10 cellular contexts compared by ENCODE assay signal in genomic region chr19:52868031-52868430, GRCh38. TPM values are rescaled to one million over a fixed set of nuclear protein-coding genes. Genes with fewer than 3 reads are reported as not detected.
A peak's percentile ranks its signal among the peaks of the same experiment; 100 is the strongest.
DNase-seq lines count a peak whose midpoint lies in the region; ATAC-seq, FAIRE-seq and TF ChIP-seq lines count a peak whose summit lies in the region.
"Not testable (repeated sequence)": the region's sequence is repeated elsewhere in the genome, so short reads cannot be mapped to it uniquely, and the experiment has no call there.
"Had no signal": no experiment of that assay in that cellular context is flagged by ENCODE, and none has a peak within 500 bp of the region (broad histone marks: within the 10 kb centered on the region; RNA-seq: fewer than 3 reads in every experiment).

No MANE protein-coding gene starts in this region.

- H2BK12ac ChIP-seq in H1 (ENCODE audit: low read depth, low read length); trophoblast cell (ENCODE audit: low read length): not testable (repeated sequence)

- not testable (repeated sequence) for TF ChIP-seq RAD21 in K562 (CRISPR knock-in tag; conservative IDR thresholded peaks at IDR 0.05 in 1 of 2, IDR thresholded peaks at IDR 0.05 in 1 of 2); H1 (IDR thresholded peaks at IDR 0.05 in 1 of 2, conservative IDR thresholded peaks at IDR 0.05 in 1 of 2; ENCODE audit: low read depth in 2 of 2, low read length in 2 of 2)

- H2AK5ac ChIP-seq in H1 (ENCODE audit: low read depth, low read length); trophoblast cell (ENCODE audit: low read length): not testable (repeated sequence)

- ATAC-seq in K562, result not testable (repeated sequence)

- in situ Hi-C loops in K562 (cut with MboI), result not testable (repeated sequence)

- not testable (repeated sequence) for H2BK20ac ChIP-seq in H1 (ENCODE audit: low read length)

- not testable (repeated sequence) for H3K23ac ChIP-seq in H1 (ENCODE audit: insufficient read length); trophoblast cell (ENCODE audit: low read length)

- not testable (repeated sequence) for H3K4me3 ChIP-seq in Caco-2 (ENCODE audit: low read depth, low read length); K562; bronchial epithelial cell (ENCODE audit: low read depth, low read length); H1 (ENCODE audit: extremely low read depth in 1 of 4, insufficient read depth in 2 of 4, low read depth in 3 of 4, low read length in 4 of 4); trophoblast cell (ENCODE audit: low read depth, low read length)

- TF ChIP-seq POLR2A in K562 (conservative IDR thresholded peaks at IDR 0.05); H1 (IDR thresholded peaks at IDR 0.05; ENCODE audit: control extremely low read depth in 1 of 2, low read depth in 2 of 2, low read length in 2 of 2): not testable (repeated sequence)

- POLR2A ChIA-PET in Caco-2 (lab: Charles Lee); K562 (lab: Yijun Ruan, JAX); H1 (lab: Charles Lee; ENCODE audit: partially characterized antibody): not testable (repeated sequence)

- not testable (repeated sequence) for H3K4me3 Mint-ChIP-seq in Caco-2 (ENCODE audit: unreplicated experiment); progenitor cell of endocrine pancreas (ENCODE audit: low read depth)

- not testable (repeated sequence) for H4K20me1 ChIP-seq in K562 (replicated peaks; ENCODE audit: control insufficient read depth, insufficient read depth, low read length); H1 (replicated peaks in 1 of 2; ENCODE audit: control insufficient read depth in 1 of 2, insufficient read depth in 2 of 2, low read length in 2 of 2)

- BruUV-seq in Caco-2 (replicated peaks; lab: Mats Ljungman, UMichigan); K562 (replicated peaks; lab: Mats Ljungman, UMichigan): not testable (repeated sequence)

- not testable (repeated sequence) for H4K91ac ChIP-seq in H1 (replicated peaks; ENCODE audit: insufficient read length, low read length); trophoblast cell (ENCODE audit: low read depth, low read length)

- not testable (repeated sequence) for H4K12ac ChIP-seq in trophoblast cell (ENCODE audit: low read depth, low read length)

- H3K9me3 ChIP-seq in Caco-2, result peaks cover 28% of the 10 kb centered on the region
- not testable (repeated sequence) for H3K9me3 ChIP-seq in K562 (replicated peaks; ENCODE audit: control insufficient read depth, insufficient read depth, low read depth, low read length); H1 (ENCODE audit: insufficient read depth in 2 of 2, low read depth in 1 of 2, low read length in 1 of 2); trophoblast cell (ENCODE audit: insufficient read depth, low read depth, low read length)

- not testable (repeated sequence) for H3K27me3 ChIP-seq in Caco-2 (replicated peaks; ENCODE audit: control insufficient read depth, insufficient read depth, low read length); K562 (ENCODE audit: control insufficient read depth in 2 of 2, insufficient read depth in 2 of 2, low read length in 2 of 2); bronchial epithelial cell (ENCODE audit: control insufficient read depth, insufficient read depth, low read length); H1 (replicated peaks in 1 of 4; ENCODE audit: control insufficient read depth in 3 of 4, extremely low read depth in 1 of 4, insufficient read depth in 3 of 4, low read length in 3 of 4); trophoblast cell (ENCODE audit: insufficient read depth, low read length)

- not testable (repeated sequence) for H2AFZ ChIP-seq in K562 (ENCODE audit: low read depth, low read length); H1 (ENCODE audit: low read length); trophoblast cell (ENCODE audit: insufficient read depth, low read length, poor library complexity)

- TF ChIP-seq CTCF in Caco-2 (IDR thresholded peaks at IDR 0.05; ENCODE audit: insufficient read depth in 1 of 2, low read depth in 1 of 2, low read length in 1 of 2, severe bottlenecking in 1 of 2, unreplicated experiment in 1 of 2); K562 (IDR thresholded peaks at IDR 0.05 in 2 of 3, conservative IDR thresholded peaks at IDR 0.05 in 1 of 3; ENCODE audit: insufficient read depth in 2 of 3, low read depth in 1 of 3, low read length in 3 of 3); bronchial epithelial cell (IDR thresholded peaks at IDR 0.05; ENCODE audit: insufficient read depth, low read length, severe bottlenecking); H1 (IDR thresholded peaks at IDR 0.05; ENCODE audit: control extremely low read depth in 1 of 3, insufficient read depth in 1 of 3, low read depth in 1 of 3, low read length in 3 of 3); progenitor cell of endocrine pancreas (IDR thresholded peaks at IDR 0.05; ENCODE audit: unreplicated experiment): not testable (repeated sequence)

- TF ChIP-seq EP300 in K562 (IDR thresholded peaks at IDR 0.05; ENCODE audit: low read length); H1 (IDR thresholded peaks at IDR 0.05; ENCODE audit: borderline replicate concordance in 1 of 2, low read depth in 2 of 2, low read length in 2 of 2): not testable (repeated sequence)

- H2BK5ac ChIP-seq in H1 (ENCODE audit: low read depth, low read length); trophoblast cell (ENCODE audit: low read depth, low read length, poor library complexity): not testable (repeated sequence)

- not testable (repeated sequence) for H3K23me2 ChIP-seq in H1 (ENCODE audit: low read depth, low read length)

- intact Hi-C loops in Caco-2 (cut with micrococcal nuclease; ENCODE audit: unreplicated experiment); K562 (cut with micrococcal nuclease): not testable (repeated sequence)

- not testable (repeated sequence) for H3K9me1 ChIP-seq in K562 (ENCODE audit: control insufficient read depth, insufficient read depth, low read length)

- H3K79me1 ChIP-seq in H1 (ENCODE audit: low read depth, low read length); trophoblast cell (ENCODE audit: low read length): not testable (repeated sequence)

- CTCF ChIA-PET in Caco-2 (lab: Charles Lee), result interaction anchor here (0.6 kb wide), 1 partner anchor 58 kb away, joined by 3 read pairs; no protein-coding TSS in a partner anchor
- CTCF ChIA-PET in K562 (lab: Yijun Ruan, JAX; ENCODE audit: low intra/inter-chr PET ratio); H1 (lab: Charles Lee; ENCODE audit: partially characterized antibody): not testable (repeated sequence)

- H3K79me2 ChIP-seq in K562 (ENCODE audit: control insufficient read depth, insufficient read depth, low read length); H1 (ENCODE audit: control insufficient read depth in 1 of 2, insufficient read depth in 2 of 2, low read length in 2 of 2); trophoblast cell (ENCODE audit: control insufficient read depth, insufficient read depth, low read length, poor library complexity): not testable (repeated sequence)

- H3K4me1 Mint-ChIP-seq in Caco-2 (ENCODE audit: low read depth, unreplicated experiment); progenitor cell of endocrine pancreas (ENCODE audit: low read depth): not testable (repeated sequence)

- not testable (repeated sequence) for H3K4me2 ChIP-seq in K562 (ENCODE audit: insufficient read depth, low read length); H1 (ENCODE audit: insufficient read depth in 1 of 2, low read depth in 2 of 2, low read length in 2 of 2); trophoblast cell (ENCODE audit: low read length)

- not testable (repeated sequence) for H2BK15ac ChIP-seq in H1 (ENCODE audit: low read length)

- H3K14ac ChIP-seq in H1 (ENCODE audit: insufficient read length); trophoblast cell (ENCODE audit: low read length): not testable (repeated sequence)

- not testable (repeated sequence) for H4K8ac ChIP-seq in H1 (ENCODE audit: extremely low read depth, insufficient read depth, low read length); trophoblast cell (ENCODE audit: low read depth, low read length)

- H3K4ac ChIP-seq in H1 (replicated peaks; ENCODE audit: insufficient read length, low read depth, low read length); trophoblast cell (ENCODE audit: low read depth, low read length): not testable (repeated sequence)

- H3K27me3 Mint-ChIP-seq in Caco-2 (ENCODE audit: insufficient read depth, unreplicated experiment); progenitor cell of endocrine pancreas: not testable (repeated sequence)

- H3K56ac ChIP-seq in H1 (replicated peaks; ENCODE audit: insufficient read length, low read depth, low read length), result not testable (repeated sequence)

- FAIRE-seq in HTR-8/SVneo (lab: Jason Lieb, UNC) (peak; percentile 20), K562 (lab: Jason Lieb, UNC) (peak; percentile 26), bronchial epithelial cell (lab: Jason Lieb, UNC) (peak; percentile 50), H1 (lab: Jason Lieb, UNC) (peak; percentile 24)

- DNase-seq in Caco-2, result peak in 1 of 2 experiments; percentile 37
- DNase-seq in ELF-1 (ENCODE audit: low read depth, low spot score), result peak; percentile 36
- DNase-seq in HTR-8/SVneo (ENCODE audit: insufficient read length, low spot score); K562 (ENCODE audit: extremely low read depth in 1 of 4, low spot score in 3 of 4); bronchial epithelial cell (ENCODE audit: low read depth); H1 (ENCODE audit: low read depth in 1 of 2, low spot score in 2 of 2); progenitor cell of endocrine pancreas (ENCODE audit: low spot score, unreplicated experiment): not testable (repeated sequence)
- DNase-seq in trophoblast cell, result peak; percentile 75 to 86

- not testable (repeated sequence) for H3K18ac ChIP-seq in H1 (ENCODE audit: extremely low read depth, low read length); trophoblast cell (ENCODE audit: low read length)

- H4K5ac ChIP-seq in H1 (ENCODE audit: insufficient read length, low read depth, low read length), result not testable (repeated sequence)

- H3K27ac ChIP-seq in K562 (ENCODE audit: extremely low read depth, low read depth, low read length); H1 (ENCODE audit: low read depth, low read length): not testable (repeated sequence)
- H3K27ac ChIP-seq in trophoblast cell (ENCODE audit: low read depth, low read length), result peak overlapping the region; percentile 61

- H3K9me3 Mint-ChIP-seq in Caco-2 (ENCODE audit: unreplicated experiment), result peaks cover 30% of the 10 kb centered on the region
- H3K9me3 Mint-ChIP-seq in progenitor cell of endocrine pancreas (ENCODE audit: low read depth), result not testable (repeated sequence)

- peaks cover 11% of the 10 kb centered on the region for H3K36me3 Mint-ChIP-seq in Caco-2 (ENCODE audit: insufficient read depth, unreplicated experiment)
- not testable (repeated sequence) for H3K36me3 Mint-ChIP-seq in progenitor cell of endocrine pancreas (ENCODE audit: insufficient read depth)

- H3K36me3 ChIP-seq in Caco-2 (ENCODE audit: control insufficient read depth, insufficient read depth, low read length); K562 (ENCODE audit: control insufficient read depth, insufficient read depth, low read length); bronchial epithelial cell (ENCODE audit: control insufficient read depth, insufficient read depth, low read length); H1 (ENCODE audit: control insufficient read depth in 2 of 4, insufficient read depth in 4 of 4, low read length in 3 of 4); trophoblast cell (ENCODE audit: control insufficient read depth in 1 of 2, insufficient read depth in 2 of 2, low read length in 2 of 2): not testable (repeated sequence)

- H3K9ac ChIP-seq in K562 (ENCODE audit: insufficient read depth in 1 of 2, low read depth in 2 of 2, low read length in 2 of 2); H1 (replicated peaks in 1 of 4; ENCODE audit: extremely low read depth in 1 of 4, low read depth in 3 of 4, low read length in 3 of 4); trophoblast cell (ENCODE audit: low read length): not testable (repeated sequence)

- WGBS in K562 (ENCODE audit: insufficient coverage, low coverage, missing lambda C conversion rate), result 90% methylated on average over 11 of the region's 11 CpGs
- WGBS in H1 (ENCODE audit: extremely low coverage in 1 of 2, insufficient coverage in 1 of 2, insufficient read length in 1 of 2, insufficient replicate concordance in 2 of 2, low coverage in 1 of 2, low lambda C conversion rate in 2 of 2, missing lambda C conversion rate in 1 of 2), 2 experiments, result 95% methylated on average over 11 of the region's 11 CpGs; no CpG with 5 or more reads in 1 of the 2 experiments
- no CpG with 5 or more reads among the region's 11 CpGs for WGBS in trophoblast cell (ENCODE audit: extremely low coverage, insufficient coverage, insufficient read length)

- not testable (repeated sequence) for H3K4me1 ChIP-seq in Caco-2; K562 (replicated peaks in 1 of 2; ENCODE audit: control insufficient read depth in 2 of 2, insufficient read depth in 2 of 2, low read length in 2 of 2); H1 (replicated peaks in 1 of 4; ENCODE audit: control insufficient read depth in 3 of 4, insufficient read depth in 4 of 4, low read length in 3 of 4); trophoblast cell (ENCODE audit: control insufficient read depth in 1 of 2, insufficient read depth in 2 of 2, low read length in 2 of 2)

- H2BK120ac ChIP-seq in H1 (replicated peaks; ENCODE audit: low read depth, low read length); trophoblast cell (ENCODE audit: insufficient read depth, low read length, poor library complexity): not testable (repeated sequence)

- peak overlapping the region; percentile 7 for H3K27ac Mint-ChIP-seq in Caco-2 (ENCODE audit: unreplicated experiment)
- peak overlapping the region; percentile 5 for H3K27ac Mint-ChIP-seq in progenitor cell of endocrine pancreas

RNA-seq across cellular contexts. Expression of gene ZNF468, which starts 10.6 kb away (rescaled TPM):
- total RNA-seq in Caco-2 (2022), result 29.1 and 35.8 TPM in 2 replicates
- total RNA-seq in K562 (2011; cell fraction: chromatin; rRNA removed; ENCODE audit: low replicate concordance), result 37.7 and 82.3 TPM in 2 replicates
- 28.5 and 32.5 TPM in 2 replicates for total RNA-seq in K562 (2011; cell fraction: nucleolus; rRNA removed)
- total RNA-seq in K562 (2011; cell fraction: nucleoplasm; rRNA removed), result 39.1 and 44.0 TPM in 2 replicates
- 17.4 and 18.9 TPM in 2 replicates for total RNA-seq in K562 (2014; rRNA removed)
- 32.7 and 36.9 TPM in 2 replicates for total RNA-seq in K562 (2014; rRNA removed; fragmentation: Illumina TruSeq; extraction: Trizol)
- 27.3 and 28.2 TPM in 2 replicates for total RNA-seq in K562 (2015; rRNA removed; fragmentation: Illumina TruSeq; extraction: Trizol)
- 18.9 and 20.7 TPM in 2 replicates for total RNA-seq in K562 (2021)
- polyA plus RNA-seq in K562 (2011; rRNA removed), result 29.0 and 36.2 TPM in 2 replicates
- polyA plus RNA-seq in K562 (2011; cell fraction: cytosol; rRNA removed), result 10.8 and 18.3 TPM in 2 replicates
- 18.5 and 19.6 TPM in 2 replicates for polyA plus RNA-seq in K562 (2011; cell fraction: nucleus; rRNA removed)
- polyA plus RNA-seq in K562 (2012), result 13.2 and 13.4 TPM in 2 replicates
- 21.1 and 23.2 TPM in 2 replicates for polyA plus RNA-seq in K562 (2014; fragmentation: Illumina TruSeq; extraction: Trizol)
- 10 to 100 TPM; 17.9 to 24.0 TPM for polyA plus RNA-seq in K562 (2014; fragmentation: Nextera tagmentation; extraction: Ambion mirVana)
- polyA plus RNA-seq in K562 (2014; rRNA removed), result 15.9 and 17.5 TPM in 2 replicates
- polyA minus RNA-seq in K562 (2011; rRNA and poly(A)+ RNA removed), result 46.2 and 47.4 TPM in 2 replicates
- polyA minus RNA-seq in K562 (2011; cell fraction: cytosol; rRNA and poly(A)+ RNA removed), result 10.2 and 17.8 TPM in 2 replicates
- polyA minus RNA-seq in K562 (2011; cell fraction: nucleus; rRNA and poly(A)+ RNA removed), result 11.3 and 16.6 TPM in 2 replicates
- total RNA-seq in bronchial epithelial cell, result 86.9 and 132 TPM in 2 replicates
- total RNA-seq in H1 (2021; fragmentation: NEBNext Ultra II Directional; extraction: Animal tissue kit (Norgen Biotek cat#: 25700)), result 26.1 and 26.8 TPM in 2 replicates
- 8.6 and 13.5 TPM in 2 replicates for polyA plus RNA-seq in H1 (2011; rRNA removed)
- polyA plus RNA-seq in H1 (2011; cell fraction: cytosol; rRNA removed), result 12.5 TPM
- polyA plus RNA-seq in H1 (2011; cell fraction: nucleus; rRNA removed), result 7.0 TPM
- 15.8 to 21.4 TPM (median 16.8 TPM) in 4 replicates for polyA plus RNA-seq in H1 (2012, experiment 1 of 2)
- 3.0 TPM for polyA plus RNA-seq in H1 (2012, experiment 2 of 2)
- polyA plus RNA-seq in H1 (2013, experiment 1 of 2), result 16.2 TPM
- 16.1 TPM for polyA plus RNA-seq in H1 (2013, experiment 2 of 2)
- polyA minus RNA-seq in H1 (2011; rRNA and poly(A)+ RNA removed), result 27.9 and 30.3 TPM in 2 replicates
- 9.0 TPM for polyA minus RNA-seq in H1 (2011; cell fraction: cytosol; rRNA and poly(A)+ RNA removed)
- 23.1 TPM for polyA minus RNA-seq in H1 (2011; cell fraction: nucleus; rRNA and poly(A)+ RNA removed)
- 39.1 and 41.5 TPM in 2 replicates for polyA plus RNA-seq in trophoblast cell (2013)
- total RNA-seq in progenitor cell of endocrine pancreas, result 35.6 and 38.8 TPM in 2 replicates

RNA-seq across cellular contexts. Expression of gene ZNF320, which starts 29.4 kb away (rescaled TPM):
- total RNA-seq in Caco-2 (2022) (14.7 and 15.5 TPM in 2 replicates), K562 (2014; rRNA removed) (7.7 and 8.3 TPM in 2 replicates), K562 (2014; rRNA removed; fragmentation: Illumina TruSeq; extraction: Trizol) (14.6 and 16.1 TPM in 2 replicates), K562 (2015; rRNA removed; fragmentation: Illumina TruSeq; extraction: Trizol) (11.4 and 11.7 TPM in 2 replicates), K562 (2021) (11.9 and 14.2 TPM in 2 replicates), bronchial epithelial cell (12.3 and 23.4 TPM in 2 replicates), progenitor cell of endocrine pancreas (43.9 and 50.0 TPM in 2 replicates)
- 55.5 and 61.4 TPM in 2 replicates for total RNA-seq in K562 (2011; cell fraction: chromatin; rRNA removed; ENCODE audit: low replicate concordance)
- 37.0 and 39.7 TPM in 2 replicates for total RNA-seq in K562 (2011; cell fraction: nucleolus; rRNA removed)
- total RNA-seq in K562 (2011; cell fraction: nucleoplasm; rRNA removed), result 68.2 and 105 TPM in 2 replicates
- polyA plus RNA-seq in K562 (2011; rRNA removed) (25.4 and 25.6 TPM in 2 replicates), K562 (2014; fragmentation: Illumina TruSeq; extraction: Trizol) (8.3 and 11.4 TPM in 2 replicates), K562 (2014; fragmentation: Nextera tagmentation; extraction: Ambion mirVana) (1 to 10 TPM; 5.4 to 6.5 TPM), K562 (2014; rRNA removed) (11.0 and 15.6 TPM in 2 replicates), H1 (2011; rRNA removed) (20.6 and 20.8 TPM in 2 replicates)
- polyA plus RNA-seq in K562 (2011; cell fraction: cytosol; rRNA removed), result 17.0 and 19.1 TPM in 2 replicates
- 30.1 and 33.0 TPM in 2 replicates for polyA plus RNA-seq in K562 (2011; cell fraction: nucleus; rRNA removed)
- polyA plus RNA-seq in K562 (2012), result 6.8 and 8.5 TPM in 2 replicates
- 12.1 and 14.5 TPM in 2 replicates for polyA minus RNA-seq in K562 (2011; rRNA and poly(A)+ RNA removed)
- polyA minus RNA-seq in K562 (2011; cell fraction: cytosol; rRNA and poly(A)+ RNA removed), result 8.3 and 17.6 TPM in 2 replicates
- polyA minus RNA-seq in K562 (2011; cell fraction: nucleus; rRNA and poly(A)+ RNA removed), result 12.3 and 13.2 TPM in 2 replicates
- 22.7 and 26.8 TPM in 2 replicates for total RNA-seq in H1 (2021; fragmentation: NEBNext Ultra II Directional; extraction: Animal tissue kit (Norgen Biotek cat#: 25700))
- 21.2 TPM for polyA plus RNA-seq in H1 (2011; cell fraction: cytosol; rRNA removed)
- 22.2 TPM for polyA plus RNA-seq in H1 (2011; cell fraction: nucleus; rRNA removed)
- polyA plus RNA-seq in H1 (2012, experiment 1 of 2), result 14.0 to 23.4 TPM (median 14.2 TPM) in 4 replicates
- polyA plus RNA-seq in H1 (2012, experiment 2 of 2), result 2.8 TPM
- polyA plus RNA-seq in H1 (2013, experiment 1 of 2), result 9.8 TPM
- 10.3 TPM for polyA plus RNA-seq in H1 (2013, experiment 2 of 2)
- polyA minus RNA-seq in H1 (2011; rRNA and poly(A)+ RNA removed), result 36.3 and 36.4 TPM in 2 replicates
- polyA minus RNA-seq in H1 (2011; cell fraction: cytosol; rRNA and poly(A)+ RNA removed), result 21.6 TPM
- 27.0 TPM for polyA minus RNA-seq in H1 (2011; cell fraction: nucleus; rRNA and poly(A)+ RNA removed)
- 10.1 and 13.4 TPM in 2 replicates for polyA plus RNA-seq in trophoblast cell (2013)
- total RNA-seq: G401 had no signal
- polyA plus RNA-seq: A549 had no signal

RNA-seq across cellular contexts. Expression of gene ZNF28, which starts 46.6 kb away (rescaled TPM):
- 27.2 and 28.2 TPM in 2 replicates for total RNA-seq in Caco-2 (2022)
- total RNA-seq in K562 (2011; cell fraction: chromatin; rRNA removed; ENCODE audit: low replicate concordance), result 17.5 and 39.2 TPM in 2 replicates
- total RNA-seq in K562 (2011; cell fraction: nucleolus; rRNA removed), result 13.2 and 15.7 TPM in 2 replicates
- 18.8 and 20.6 TPM in 2 replicates for total RNA-seq in K562 (2011; cell fraction: nucleoplasm; rRNA removed)
- 18.7 and 19.4 TPM in 2 replicates for total RNA-seq in K562 (2014; rRNA removed)
- total RNA-seq in K562 (2014; rRNA removed; fragmentation: Illumina TruSeq; extraction: Trizol), result 35.9 and 39.0 TPM in 2 replicates
- 31.5 and 31.6 TPM in 2 replicates for total RNA-seq in K562 (2015; rRNA removed; fragmentation: Illumina TruSeq; extraction: Trizol)
- 18.9 and 23.7 TPM in 2 replicates for total RNA-seq in K562 (2021)
- 21.5 and 33.0 TPM in 2 replicates for polyA plus RNA-seq in K562 (2011; rRNA removed)
- 6.9 and 10.7 TPM in 2 replicates for polyA plus RNA-seq in K562 (2011; cell fraction: cytosol; rRNA removed)
- 11.0 and 12.4 TPM in 2 replicates for polyA plus RNA-seq in K562 (2011; cell fraction: nucleus; rRNA removed)
- 10.6 and 22.1 TPM in 2 replicates for polyA plus RNA-seq in K562 (2012)
- polyA plus RNA-seq in K562 (2014; fragmentation: Illumina TruSeq; extraction: Trizol), result 18.9 and 35.2 TPM in 2 replicates
- polyA plus RNA-seq in K562 (2014; fragmentation: Nextera tagmentation; extraction: Ambion mirVana), result 10 to 100 TPM; 25.5 to 38.5 TPM
- 10.4 and 25.7 TPM in 2 replicates for polyA plus RNA-seq in K562 (2014; rRNA removed)
- 48.3 and 54.2 TPM in 2 replicates for polyA minus RNA-seq in K562 (2011; rRNA and poly(A)+ RNA removed)
- polyA minus RNA-seq in K562 (2011; cell fraction: cytosol; rRNA and poly(A)+ RNA removed), result 7.9 and 19.1 TPM in 2 replicates
- 7.5 and 13.3 TPM in 2 replicates for polyA minus RNA-seq in K562 (2011; cell fraction: nucleus; rRNA and poly(A)+ RNA removed)
- 30.3 and 44.4 TPM in 2 replicates for total RNA-seq in bronchial epithelial cell
- total RNA-seq in H1 (2021; fragmentation: NEBNext Ultra II Directional; extraction: Animal tissue kit (Norgen Biotek cat#: 25700)), result 22.8 and 23.0 TPM in 2 replicates
- 5.5 and 7.3 TPM in 2 replicates for polyA plus RNA-seq in H1 (2011; rRNA removed)
- 7.0 TPM for polyA plus RNA-seq in H1 (2011; cell fraction: cytosol; rRNA removed)
- 9.6 TPM for polyA plus RNA-seq in H1 (2011; cell fraction: nucleus; rRNA removed)
- 7.0 to 15.1 TPM (median 9.7 TPM) in 4 replicates for polyA plus RNA-seq in H1 (2012, experiment 1 of 2)
- 0.38 TPM for polyA plus RNA-seq in H1 (2012, experiment 2 of 2)
- 17.8 TPM for polyA plus RNA-seq in H1 (2013, experiment 1 of 2)
- 18.6 TPM for polyA plus RNA-seq in H1 (2013, experiment 2 of 2)
- 25.9 and 44.9 TPM in 2 replicates for polyA minus RNA-seq in H1 (2011; rRNA and poly(A)+ RNA removed)
- polyA minus RNA-seq in H1 (2011; cell fraction: cytosol; rRNA and poly(A)+ RNA removed), result 10.3 TPM
- 63.2 TPM for polyA minus RNA-seq in H1 (2011; cell fraction: nucleus; rRNA and poly(A)+ RNA removed)
- polyA plus RNA-seq in trophoblast cell (2013), result 29.0 and 29.8 TPM in 2 replicates
- total RNA-seq in progenitor cell of endocrine pancreas, result 29.4 and 32.3 TPM in 2 replicates

RNA-seq across cellular contexts. Expression of gene ZNF888, which starts 55.2 kb away (rescaled TPM):
- 7.3 and 9.0 TPM in 2 replicates for total RNA-seq in Caco-2 (2022)
- 11.0 and 36.0 TPM in 2 replicates for total RNA-seq in K562 (2011; cell fraction: chromatin; rRNA removed; ENCODE audit: low replicate concordance)
- 7.5 and 10.3 TPM in 2 replicates for total RNA-seq in K562 (2011; cell fraction: nucleolus; rRNA removed)
- total RNA-seq in K562 (2011; cell fraction: nucleoplasm; rRNA removed), result 12.6 and 13.6 TPM in 2 replicates
- 6.9 and 8.9 TPM in 2 replicates for total RNA-seq in K562 (2014; rRNA removed)
- total RNA-seq in K562 (2014; rRNA removed; fragmentation: Illumina TruSeq; extraction: Trizol), result 13.3 and 15.5 TPM in 2 replicates
- 12.1 TPM in 2 replicates for total RNA-seq in K562 (2015; rRNA removed; fragmentation: Illumina TruSeq; extraction: Trizol)
- total RNA-seq in K562 (2021), result 8.3 and 10.7 TPM in 2 replicates
- polyA plus RNA-seq in K562 (2011; rRNA removed), result 9.6 and 12.5 TPM in 2 replicates
- polyA plus RNA-seq in K562 (2011; cell fraction: cytosol; rRNA removed), result 2.2 and 4.6 TPM in 2 replicates
- polyA plus RNA-seq in K562 (2011; cell fraction: nucleus; rRNA removed), result 7.9 and 8.3 TPM in 2 replicates
- 7.5 and 8.1 TPM in 2 replicates for polyA plus RNA-seq in K562 (2012)
- 9.9 and 10.1 TPM in 2 replicates for polyA plus RNA-seq in K562 (2014; fragmentation: Illumina TruSeq; extraction: Trizol)
- polyA plus RNA-seq in K562 (2014; fragmentation: Nextera tagmentation; extraction: Ambion mirVana), result 1 to 10 TPM; 1.6 to 2.7 TPM
- 4.5 and 5.9 TPM in 2 replicates for polyA plus RNA-seq in K562 (2014; rRNA removed)
- 40.2 and 44.6 TPM in 2 replicates for polyA minus RNA-seq in K562 (2011; rRNA and poly(A)+ RNA removed)
- polyA minus RNA-seq in K562 (2011; cell fraction: cytosol; rRNA and poly(A)+ RNA removed), result 10.2 and 14.1 TPM in 2 replicates
- 7.1 and 13.7 TPM in 2 replicates for polyA minus RNA-seq in K562 (2011; cell fraction: nucleus; rRNA and poly(A)+ RNA removed)
- total RNA-seq in bronchial epithelial cell, result 9.7 and 13.2 TPM in 2 replicates
- total RNA-seq in H1 (2021; fragmentation: NEBNext Ultra II Directional; extraction: Animal tissue kit (Norgen Biotek cat#: 25700)), result 8.6 and 8.7 TPM in 2 replicates
- 0.86 and 1.1 TPM in 2 replicates for polyA plus RNA-seq in H1 (2011; rRNA removed)
- 2.0 TPM for polyA plus RNA-seq in H1 (2011; cell fraction: cytosol; rRNA removed)
- polyA plus RNA-seq in H1 (2011; cell fraction: nucleus; rRNA removed), result 1.4 TPM
- polyA plus RNA-seq in H1 (2012, experiment 1 of 2), result 3.6 to 5.7 TPM (median 3.9 TPM) in 4 replicates
- 0.35 TPM for polyA plus RNA-seq in H1 (2012, experiment 2 of 2)
- 3.7 TPM for polyA plus RNA-seq in H1 (2013, experiment 1 of 2)
- 3.5 TPM for polyA plus RNA-seq in H1 (2013, experiment 2 of 2)
- 9.5 and 11.2 TPM in 2 replicates for polyA minus RNA-seq in H1 (2011; rRNA and poly(A)+ RNA removed)
- 7.4 TPM for polyA minus RNA-seq in H1 (2011; cell fraction: cytosol; rRNA and poly(A)+ RNA removed)
- 6.6 TPM for polyA minus RNA-seq in H1 (2011; cell fraction: nucleus; rRNA and poly(A)+ RNA removed)
- polyA plus RNA-seq in trophoblast cell (2013), result 9.6 and 9.8 TPM in 2 replicates
- total RNA-seq in progenitor cell of endocrine pancreas, result 16.0 and 16.8 TPM in 2 replicates
- polyA plus RNA-seq: A549 had no signal
